8 cellular contexts compared by ENCODE assay signal in genomic region chr6:70413829-70414494, GRCh38. TPM values are rescaled to one million over a fixed set of nuclear protein-coding genes. Genes with fewer than 3 reads are reported as not detected.
A peak's percentile ranks its signal among the peaks of the same experiment; 100 is the strongest.
DNase-seq lines count a peak whose midpoint lies in the region; ATAC-seq and TF ChIP-seq lines count a peak whose summit lies in the region.

No MANE protein-coding gene starts in this region.

- TF ChIP-seq CTCF in esophagus squamous epithelium (IDR thresholded peaks at IDR 0.05), result no peak

- H3K9me3 Mint-ChIP-seq in IgD-negative memory B cell (no peaks in the 10 kb centered on the region), naive B cell (no peaks in the 10 kb centered on the region)

- TF ChIP-seq POLR2A in esophagus squamous epithelium (IDR thresholded peaks at IDR 0.05), result no peak

- peaks cover 13 to 23% (median 14%) of the 10 kb centered on the region in 3 donors for H3K4me1 Mint-ChIP-seq in IgD-negative memory B cell
- H3K4me1 Mint-ChIP-seq in naive B cell, result peaks cover 9 to 24% (median 21%) of the 10 kb centered on the region in 3 donors

- peak overlapping the region; percentile 92 to 96 (median 94) for H3K27ac ChIP-seq in esophagus squamous epithelium

- H3K27me3 Mint-ChIP-seq in IgD-negative memory B cell (no peaks in the 10 kb centered on the region), naive B cell (no peaks in the 10 kb centered on the region)

- H3K27me3 ChIP-seq in esophagus squamous epithelium, result no peaks in the 10 kb centered on the region

- H3K4me3 ChIP-seq in esophagus squamous epithelium, result peak overlapping the region; percentile 71 to 98 (median 86)

- peak overlapping the region; percentile 32 to 90 (median 76) for H3K27ac Mint-ChIP-seq in IgD-negative memory B cell
- peak overlapping the region; percentile 67 to 98 (median 90) for H3K27ac Mint-ChIP-seq in naive B cell

- intact Hi-C loops in esophagus squamous epithelium (cut with DNase I), result no loop called here

- peak; percentile 16 for ATAC-seq in GM21576 (IDR thresholded peaks at IDR 0.05; ENCODE audit: unreplicated experiment)
- ATAC-seq in naive B cell (ENCODE audit: low read depth in 2 of 2), result peak; percentile 16 to 21

- no peaks in the 10 kb centered on the region for H3K9me3 ChIP-seq in esophagus squamous epithelium

- H3K4me1 ChIP-seq in esophagus squamous epithelium, result peaks cover 0 to 35% (median 7%) of the 10 kb centered on the region in 3 donors

- H3K36me3 Mint-ChIP-seq in IgD-negative memory B cell, result peaks cover 1% of the 10 kb centered on the region
- H3K36me3 Mint-ChIP-seq in naive B cell, result peaks cover 0 to 9% of the 10 kb centered on the region in 2 donors

- DNase-seq in NCI-H748 (lab: John Stamatoyannopoulos, UW; ENCODE audit: unreplicated experiment), result peak; percentile 65
- no peak for DNase-seq in NCI-H748 treated with DMSO at 0.1 percent for 48 hours (lab: John Stamatoyannopoulos, UW)
- DNase-seq in UCSD-AML1 (lab: John Stamatoyannopoulos, UW; ENCODE audit: unreplicated experiment), result peak; percentile 62
- DNase-seq in esophagus squamous epithelium (lab: John Stamatoyannopoulos, UW), result no peak
- peak; percentile 34 for DNase-seq in naive B cell
- DNase-seq in effector CD4-positive, alpha-beta T cell, result no peak

- 1% methylated on average over 25 to 29 of the region's 44 CpGs for WGBS in esophagus squamous epithelium, 2 donors

- H3K36me3 ChIP-seq in esophagus squamous epithelium, result peaks cover 0 to 20% (median 0%) of the 10 kb centered on the region in 3 donors

- H3K4me3 Mint-ChIP-seq in IgD-negative memory B cell (peak overlapping the region; percentile 87 to 93 (median 92)), naive B cell (peak overlapping the region; percentile 89 to 100 (median 96))

RNA-seq across cellular contexts. Expression of gene FAM135A, which starts 0.7 kb away (rescaled TPM):
- polyA plus RNA-seq in IgD-negative memory B cell (4.8 TPM), naive B cell (ENCODE audit: low read depth in 6 of 6) (1 to 10 TPM; 3.2 to 9.8 (median 7.9) TPM)
- total RNA-seq in esophagus squamous epithelium, result 100 to 1,000 TPM in 3 of 4 donors, 10 to 100 TPM in 1; 81.4 to 142 (median 120) TPM

Comparison
In these comparisons a context has a peak if more than half of its experiments do, and no peak if none do; other contexts are left out.
1. DNase-seq: peak in NCI-H748 (single experiment), UCSD-AML1 (single experiment) and naive B cell (single experiment); none in NCI-H748 treated with DMSO at 0.1 percent for 48 hours (single experiment), esophagus squamous epithelium (single experiment) and effector CD4-positive, alpha-beta T cell (single experiment).